In the genomic region with DNA sequence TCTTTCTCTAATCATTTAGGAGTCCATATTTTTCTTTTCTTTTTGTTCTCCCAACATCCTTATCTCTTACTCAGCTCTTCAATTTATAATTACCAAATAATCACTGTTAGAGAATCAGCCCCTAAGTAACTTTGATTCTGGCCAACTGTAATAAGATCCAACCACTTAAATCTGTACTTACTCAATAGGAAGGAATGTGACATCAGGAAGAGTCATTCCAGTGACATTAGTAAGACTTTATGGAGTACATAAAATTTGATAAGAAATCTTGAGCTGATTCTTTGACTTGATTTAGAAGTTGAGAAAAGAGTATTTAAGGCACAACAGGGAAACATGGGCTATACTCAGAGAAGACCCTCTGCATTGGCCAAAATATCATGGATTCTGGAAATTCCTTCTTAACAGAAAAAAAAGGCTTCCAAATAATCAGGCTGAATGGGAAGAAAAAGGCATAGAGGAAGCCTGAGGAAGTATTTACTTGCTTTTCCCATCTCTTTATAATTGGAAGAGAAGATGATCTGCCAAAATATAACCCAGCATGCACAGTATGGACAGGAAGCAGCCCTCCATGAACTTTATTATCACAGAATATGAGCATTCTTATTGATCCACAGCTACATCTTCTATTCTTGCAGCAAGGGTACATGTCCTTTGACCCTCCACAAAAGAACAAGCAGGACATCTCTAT, we compare ENCODE assay signal across 14 cellular contexts.
DNase-seq lines count a peak whose midpoint lies in the region; ATAC-seq and TF ChIP-seq lines count a peak whose summit lies in the region.
"Had no signal": no experiment of that assay in that cellular context is flagged by ENCODE, and none has a peak within 500 bp of the region (broad histone marks: within the 10 kb centered on the region; RNA-seq: fewer than 3 reads in every experiment).

No MANE protein-coding gene starts in this region.

- intact Hi-C loops in Calu3 (cut with micrococcal nuclease; ENCODE audit: unreplicated experiment) (loop anchor here (5.0 kb wide), 1 partner anchor 1140 kb away; no protein-coding TSS in a partner anchor), PC-3 (cut with micrococcal nuclease) (loop anchor here (1.0 to 5.0 kb wide), 3 partner anchors 66 to 1140 kb away; no protein-coding TSS in a partner anchor)

- no peaks in the 10 kb centered on the region for H3K9me3 ChIP-seq in PC-3 (ENCODE audit: low read length)
- no peaks in the 10 kb centered on the region for H3K9me3 ChIP-seq in osteoblast (ENCODE audit: low read depth, low read length)

- no peaks in the 10 kb centered on the region for H3K79me2 ChIP-seq in PC-3 (ENCODE audit: low read length)
- no peaks in the 10 kb centered on the region for H3K79me2 ChIP-seq in osteoblast (ENCODE audit: insufficient read depth, low read length)

- H3K4me2 ChIP-seq in PC-3 (ENCODE audit: low read length), result peak overlapping the region; percentile 62
- H3K4me2 ChIP-seq in osteoblast (ENCODE audit: insufficient read depth, low read length), result peak overlapping the region; percentile 78

- peaks cover 28% of the 10 kb centered on the region for H3K4me1 Mint-ChIP-seq in Calu3 (ENCODE audit: low read depth, unreplicated experiment)
- H3K4me1 Mint-ChIP-seq: IgD-negative memory B cell; stimulated activated memory B cell treated with anti-CD40 and anti-IgM and Interleukin-4, amounts not matched to agents 10 μg/mL and 1 μg/mL and 100 μg/mL, for 72 hours had no signal

- TF ChIP-seq CTCF in Calu3 (IDR thresholded peaks at IDR 0.05; ENCODE audit: unreplicated experiment) (no peak), PC-3 (conservative IDR thresholded peaks at IDR 0.05; ENCODE audit: low read depth, low read length) (no peak), osteoblast (IDR thresholded peaks at IDR 0.05; ENCODE audit: extremely low read depth, low read depth, low read length) (no peak)

- CTCF ChIA-PET in Calu3 (lab: Charles Lee) (interaction anchor here (0.7 to 1.6 kb wide), 6 partner anchors 14 to 1143 kb away, joined by 3 to 7 read pairs (median 4); no protein-coding TSS in a partner anchor), PC-3 (lab: Charles Lee) (interaction anchor here (0.7 to 1.1 kb wide), 3 partner anchors 1032 to 1144 kb away, joined by 3 to 4 read pairs (median 3); no protein-coding TSS in a partner anchor)

- H4K20me1 ChIP-seq in PC-3 (ENCODE audit: low read length), result no peaks in the 10 kb centered on the region
- H4K20me1 ChIP-seq in osteoblast (ENCODE audit: insufficient read depth, low read length), result no peaks in the 10 kb centered on the region

- H3K4me3 ChIP-seq in PC-3 (ENCODE audit: low read length) (peak overlapping the region; percentile 18; the same call in 1 of the 2 replicates), osteoblast (ENCODE audit: insufficient read depth, low read length) (no peak overlapping the region)

- H3K9me2 ChIP-seq in PC-3 (replicated peaks; ENCODE audit: low read length), result no peaks in the 10 kb centered on the region

- no peaks in the 10 kb centered on the region for H3K27me3 ChIP-seq in PC-3 (ENCODE audit: low read length)
- no peaks in the 10 kb centered on the region for H3K27me3 ChIP-seq in osteoblast (ENCODE audit: insufficient read depth, low read length)

- no peaks in the 10 kb centered on the region for H3K27me3 Mint-ChIP-seq in Calu3 (ENCODE audit: unreplicated experiment)
- H3K27me3 Mint-ChIP-seq: IgD-negative memory B cell; stimulated activated memory B cell treated with anti-CD40 and anti-IgM and Interleukin-4, amounts not matched to agents 10 μg/mL and 1 μg/mL and 100 μg/mL, for 72 hours had no signal

- H3K36me3 ChIP-seq in PC-3 (ENCODE audit: low read depth, low read length), result no peaks in the 10 kb centered on the region
- H3K36me3 ChIP-seq in osteoblast (ENCODE audit: insufficient read depth, low read length), result no peaks in the 10 kb centered on the region

- H3K9me3 Mint-ChIP-seq in Calu3 (ENCODE audit: low read depth, unreplicated experiment), result no peaks in the 10 kb centered on the region
- H3K9me3 Mint-ChIP-seq: activated T-helper 2 cell treated with anti-CD3 and anti-CD28 coated beads, Interferon-gamma antibody, Interleukin-2, Interleukin-4, amounts not matched to agents 10 μg/mL and 5 μg/mL and 100 μg/mL, durations not matched to agents 14 hours and 24 hours and 36 hours; IgD-negative memory B cell; stimulated activated memory B cell treated with anti-CD40 and anti-IgM and Interleukin-4, amounts not matched to agents 10 μg/mL and 1 μg/mL and 100 μg/mL, for 72 hours had no signal

- H3K4me3 Mint-ChIP-seq in Calu3 (ENCODE audit: low read depth, unreplicated experiment), result peak overlapping the region; percentile 5
- H3K4me3 Mint-ChIP-seq: IgD-negative memory B cell; stimulated activated memory B cell treated with anti-CD40 and anti-IgM and Interleukin-4, amounts not matched to agents 10 μg/mL and 1 μg/mL and 100 μg/mL, for 72 hours had no signal

- peak; percentile 89 for ATAC-seq in PC-3
- ATAC-seq in GM21360 (IDR thresholded peaks at IDR 0.05; ENCODE audit: unreplicated experiment), result no peak
- no peak for ATAC-seq in HG02852 (IDR thresholded peaks at IDR 0.05; ENCODE audit: unreplicated experiment)
- ATAC-seq in GM18867 (IDR thresholded peaks at IDR 0.05; ENCODE audit: unreplicated experiment), result no peak
- ATAC-seq: stimulated activated memory B cell treated with anti-CD40 and anti-IgM and Interleukin-4, amounts not matched to agents 10 μg/mL and 1 μg/mL and 100 μg/mL, for 72 hours had no signal

- H3K9ac ChIP-seq in PC-3 (ENCODE audit: low read length), result no peak overlapping the region

- BruUV-seq in Calu3 (replicated peaks; lab: Mats Ljungman, UMichigan), result no TSS peak
- BruUV-seq in PC-3 (replicated peaks; lab: Mats Ljungman, UMichigan), result no TSS peak

- peaks cover 7% of the 10 kb centered on the region for H3F3A ChIP-seq in PC-3 (ENCODE audit: low read length, unreplicated experiment)

- H3K27ac ChIP-seq in PC-3 (ENCODE audit: low read length) (peak overlapping the region; percentile 62), epithelial cell of prostate (peak overlapping the region; percentile 61), osteoblast (ENCODE audit: low read depth, low read length) (peak overlapping the region; percentile 74)

- POLR2A ChIA-PET in PC-3 (lab: Charles Lee; ENCODE audit: unreplicated experiment), result interaction anchor here (0.5 to 1.5 kb wide), 4 partner anchors 66 to 729 kb away, joined by 3 to 4 read pairs (median 4); no protein-coding TSS in a partner anchor

- H3K27ac Mint-ChIP-seq in Calu3 (ENCODE audit: unreplicated experiment), result peak overlapping the region; percentile 79
- H3K27ac Mint-ChIP-seq: activated T-helper 2 cell treated with anti-CD3 and anti-CD28 coated beads, Interferon-gamma antibody, Interleukin-2, Interleukin-4, amounts not matched to agents 10 μg/mL and 5 μg/mL and 100 μg/mL, durations not matched to agents 14 hours and 24 hours and 36 hours; IgD-negative memory B cell; stimulated activated memory B cell treated with anti-CD40 and anti-IgM and Interleukin-4, amounts not matched to agents 10 μg/mL and 1 μg/mL and 100 μg/mL, for 72 hours had no signal

- H2AFZ ChIP-seq in PC-3 (ENCODE audit: low read length) (no peak overlapping the region), osteoblast (ENCODE audit: low read length) (no peak overlapping the region)

- peaks cover 13% of the 10 kb centered on the region for H3K36me3 Mint-ChIP-seq in Calu3 (ENCODE audit: insufficient read depth, unreplicated experiment)

- DNase-seq in Calu3, result no peak
- DNase-seq in PC-3, result peak; percentile 90
- no peak for DNase-seq in epithelial cell of prostate (ENCODE audit: low read depth, low spot score)
- peak; percentile 66 for DNase-seq in osteoblast (ENCODE audit: insufficient read length, low spot score, missing footprints)
- no peak for DNase-seq in hippocampal formation (lab: John Stamatoyannopoulos, UW)
- DNase-seq: DMS79; effector memory CD4-positive, alpha-beta T cell; NCI-H524 treated with DMSO at 0.1 percent for 48 hours had no signal

- H3K4me1 ChIP-seq in PC-3 (ENCODE audit: insufficient read depth, low read length) (peaks cover 28% of the 10 kb centered on the region), osteoblast (ENCODE audit: insufficient read depth, low read length) (peaks cover 17% of the 10 kb centered on the region)

Comparison
In these comparisons a context has a peak if more than half of its experiments do, and no peak if none do; other contexts are left out.
1. DNase-seq: peak in PC-3 (single experiment) and osteoblast (single experiment); none in Calu3 (single experiment), epithelial cell of prostate (single experiment) and hippocampal formation (0 of 2).
2. Peak in every context shown above with its lines, with median percentiles within 50 percentile points of each other: H3K27ac ChIP-seq.